Comparison of ENCODE assay signal across 1 cellular context in genomic region chr20:45909336-45909808, GRCh38.
TF ChIP-seq lines count a peak whose summit lies in the region.

No MANE protein-coding gene starts in this region.

TF ChIP-seq in H1, 55 proteins besides CTCF, POLR2A, EP300 and RAD21:
- TF ChIP-seq CHD1 (IDR thresholded peaks at IDR 0.05; ENCODE audit: low read depth, low read length) (no peak), BACH1 (IDR thresholded peaks at IDR 0.05; ENCODE audit: low read length) (no peak), SIX5 (IDR thresholded peaks at IDR 0.05; ENCODE audit: low read depth, low read length) (no peak), TCF12 (IDR thresholded peaks at IDR 0.05; ENCODE audit: low read depth, low read length) (no peak), GTF2F1 (IDR thresholded peaks at IDR 0.05; ENCODE audit: borderline replicate concordance, low read depth, low read length) (no peak), SP1 (IDR thresholded peaks at IDR 0.05; ENCODE audit: low read depth, low read length) (no peak), GABPA (IDR thresholded peaks at IDR 0.05; ENCODE audit: borderline replicate concordance, insufficient read depth, low read length) (no peak), CREB1 (IDR thresholded peaks at IDR 0.05) (no peak), KDM4A (IDR thresholded peaks at IDR 0.05; ENCODE audit: low read depth, low read length, severe bottlenecking) (no peak), TBP (IDR thresholded peaks at IDR 0.05; ENCODE audit: low read depth, low read length) (no peak), SUZ12 (IDR thresholded peaks at IDR 0.05; ENCODE audit: low read length) (no peak), SP2 (IDR thresholded peaks at IDR 0.05; ENCODE audit: low read length) (no peak), SIRT6 (IDR thresholded peaks at IDR 0.05; ENCODE audit: low read length) (no peak), RXRA (IDR thresholded peaks at IDR 0.05; ENCODE audit: insufficient read depth, low read depth, low read length) (no peak), BRCA1 (IDR thresholded peaks at IDR 0.05; ENCODE audit: low read depth, low read length) (no peak), ZNF274 (IDR thresholded peaks at IDR 0.05; ENCODE audit: borderline replicate concordance, extremely low read depth, low read length) (no peak)
TF ChIP-seq in H1: peak in this region for 0.
